Comparison of ENCODE assay signal across 16 cellular contexts in genomic region chr11:25927391-25927790, GRCh38.
DNase-seq lines count a peak whose midpoint lies in the region; ATAC-seq and TF ChIP-seq lines count a peak whose summit lies in the region.
"Had no signal": no experiment of that assay in that cellular context is flagged by ENCODE, and none has a peak within 500 bp of the region (broad histone marks: within the 10 kb centered on the region; RNA-seq: fewer than 3 reads in every experiment).

No MANE protein-coding gene starts in this region.

- H3K36me3 ChIP-seq in hepatocyte (replicated peaks; ENCODE audit: insufficient read depth, low read depth) (no peaks in the 10 kb centered on the region), uterus (no peaks in the 10 kb centered on the region), WERI-Rb-1 (no peaks in the 10 kb centered on the region)
- H3K36me3 ChIP-seq: BE2C had no signal

- peaks cover 24% of the 10 kb centered on the region for H3K4me1 Mint-ChIP-seq in neural crest cell

- H3K4me1 ChIP-seq in hepatocyte (ENCODE audit: insufficient read depth), result peaks cover 4% of the 10 kb centered on the region
- H3K4me1 ChIP-seq in uterus, result no peaks in the 10 kb centered on the region
- H3K4me1 ChIP-seq: BE2C had no signal

- H3K4me2 ChIP-seq in hepatocyte, result peak overlapping the region; percentile 31
- H3K4me2 ChIP-seq: KMS-11 had no signal

- H3K9me3 ChIP-seq in hepatocyte (ENCODE audit: low read depth) (no peaks in the 10 kb centered on the region), uterus (no peaks in the 10 kb centered on the region), WERI-Rb-1 (ENCODE audit: severe bottlenecking) (no peaks in the 10 kb centered on the region)
- H3K9me3 ChIP-seq: BE2C had no signal

- no peak for TF ChIP-seq POLR2A in uterus (IDR thresholded peaks at IDR 0.05)

- H3K27me3 Mint-ChIP-seq in neural crest cell (ENCODE audit: low read depth), result no peaks in the 10 kb centered on the region

- H3K79me2 ChIP-seq in hepatocyte, result no peaks in the 10 kb centered on the region

- H3K27ac Mint-ChIP-seq in neural crest cell (ENCODE audit: unreplicated experiment), result no peak overlapping the region
- H3K27ac Mint-ChIP-seq: CD8-positive, alpha-beta T cell had no signal

- TF ChIP-seq CTCF in hepatocyte (IDR thresholded peaks at IDR 0.05; ENCODE audit: poor library complexity), result no peak
- no peak for TF ChIP-seq CTCF in neural crest cell (conservative IDR thresholded peaks at IDR 0.05)
- TF ChIP-seq CTCF in uterus (IDR thresholded peaks at IDR 0.05), result no peak
- TF ChIP-seq CTCF in WERI-Rb-1 (IDR thresholded peaks at IDR 0.05; ENCODE audit: low read depth, low read length), result no peak

- H3K27ac ChIP-seq in hepatocyte (peak overlapping the region; percentile 45), uterus (peak overlapping the region; percentile 39 to 85), WERI-Rb-1 (no peak overlapping the region)
- H3K27ac ChIP-seq: KMS-11 had no signal

- no peak for ATAC-seq in HG03159 (IDR thresholded peaks at IDR 0.05; ENCODE audit: unreplicated experiment)
- ATAC-seq: CD8-positive, alpha-beta T cell had no signal

- peak; percentile 38 for DNase-seq in OCI-M1 (lab: John Stamatoyannopoulos, UW)
- DNase-seq in hepatocyte (ENCODE audit: low spot score), result no peak
- no peak for DNase-seq in neural crest cell (ENCODE audit: low read depth, low spot score)
- no peak for DNase-seq in uterus
- DNase-seq in WERI-Rb-1, result no peak
- no peak for DNase-seq in T1000 (lab: John Stamatoyannopoulos, UW)
- DNase-seq in iPS-NIHi11 (ENCODE audit: low spot score), result no peak
- DNase-seq: BE2C; CD8-positive, alpha-beta T cell; MM.1S; NCI-H1105; NCI-H1694 treated with DMSO at 0.1 percent for 48 hours; NCI-H69; SHP77 treated with DMSO at 0.1 percent for 48 hours had no signal

- H3K4me3 ChIP-seq in hepatocyte, result no peak overlapping the region
- H3K4me3 ChIP-seq in uterus, result no peak overlapping the region
- H3K4me3 ChIP-seq in WERI-Rb-1 (ENCODE audit: low read depth, low read length), result no peak overlapping the region

- intact Hi-C loops in uterus (cut with DNase I; ENCODE audit: low total_unique reads), result no loop called here

- H3K27me3 ChIP-seq in hepatocyte, result no peaks in the 10 kb centered on the region
- no peaks in the 10 kb centered on the region for H3K27me3 ChIP-seq in uterus
- H3K27me3 ChIP-seq in WERI-Rb-1 (ENCODE audit: insufficient read depth, low read depth, severe bottlenecking), result no peaks in the 10 kb centered on the region
- H3K27me3 ChIP-seq: BE2C had no signal

- peak overlapping the region; percentile 5 for H3K4me3 Mint-ChIP-seq in neural crest cell
- H3K4me3 Mint-ChIP-seq: CD8-positive, alpha-beta T cell had no signal

- H4K20me1 ChIP-seq in hepatocyte (ENCODE audit: insufficient read depth, poor library complexity, severe bottlenecking), result no peaks in the 10 kb centered on the region

- no peaks in the 10 kb centered on the region for H3K9me2 ChIP-seq in hepatocyte (replicated peaks; ENCODE audit: insufficient read depth)

- 50% methylated on average over 2 of the region's 2 CpGs for WGBS in hepatocyte (ENCODE audit: low lambda C conversion rate, missing lambda C conversion rate)

- peak overlapping the region; percentile 2 for H2AFZ ChIP-seq in hepatocyte

- H3K36me3 Mint-ChIP-seq in neural crest cell (ENCODE audit: low read depth), result peaks cover 11% of the 10 kb centered on the region
- H3K36me3 Mint-ChIP-seq: CD8-positive, alpha-beta T cell had no signal

- H3K9me3 Mint-ChIP-seq in neural crest cell, result peaks cover 12% of the 10 kb centered on the region
